24 cellular contexts compared by ENCODE assay signal in genomic region chr13:70795484-70795883, GRCh38.
DNase-seq lines count a peak whose midpoint lies in the region; ATAC-seq and TF ChIP-seq lines count a peak whose summit lies in the region.
"Had no signal": no experiment of that assay in that cellular context is flagged by ENCODE, and none has a peak within 500 bp of the region (broad histone marks: within the 10 kb centered on the region; RNA-seq: fewer than 3 reads in every experiment).

No MANE protein-coding gene starts in this region.

- H3K36me3 ChIP-seq in BE2C: no peaks in the 10 kb centered on the region
- H3K36me3 ChIP-seq in HEK293 (ENCODE audit: control insufficient read depth in 2 of 2, insufficient read depth in 1 of 2, low read length in 2 of 2): no peaks in the 10 kb centered on the region
- H3K36me3 ChIP-seq in PC-3 (ENCODE audit: low read depth, low read length): no peaks in the 10 kb centered on the region
- no peaks in the 10 kb centered on the region for H3K36me3 ChIP-seq in mucosa of descending colon (ENCODE audit: low read depth)
- no peaks in the 10 kb centered on the region for H3K36me3 ChIP-seq in GM23248 (ENCODE audit: low read depth)
- H3K36me3 ChIP-seq: Peyer's patch, SJCRH30, thoracic aorta had no signal

- 2% methylated on average over 3 of the region's 3 CpGs for WGBS in GM23248 (ENCODE audit: low coverage in 1 of 2, low lambda C conversion rate in 2 of 2, missing lambda C conversion rate in 2 of 2), 2 experiments

- H3F3A ChIP-seq in PC-3 (ENCODE audit: low read length, unreplicated experiment) (no peaks in the 10 kb centered on the region), GM23248 (ENCODE audit: insufficient read depth) (no peaks in the 10 kb centered on the region)

- H3K27me3 ChIP-seq in BE2C (no peaks in the 10 kb centered on the region), PC-3 (ENCODE audit: low read length) (no peaks in the 10 kb centered on the region), GM23248 (replicated peaks; ENCODE audit: insufficient read depth) (no peaks in the 10 kb centered on the region)
- H3K27me3 ChIP-seq: Peyer's patch, SJCRH30 had no signal

- DNase-seq in BE2C (no peak), PC-3 (peak; percentile 5), fibroblast of gingiva (ENCODE audit: low read depth) (peak; percentile 9), NCI-H510A treated with DMSO at 0.1 percent for 48 hours (lab: John Stamatoyannopoulos, UW) (no peak), mucosa of descending colon (no peak), GM23248 (no peak)
- no peak for DNase-seq in stimulated activated CD4-positive, alpha-beta T cell treated with anti-CD3 and anti-CD28 coated beads, Interleukin-12 subunit alpha, Interleukin-12 subunit beta, amount 100 ng/mL, for 4 hours
- DNase-seq: activated CD4-positive, alpha-beta T cell treated with anti-CD3 and anti-CD28 coated beads, Interleukin-2, amount 50 U/mL, for 4 hours; activated CD8-positive, alpha-beta memory T cell treated with anti-CD3 and anti-CD28 coated beads, Interleukin-2, amount 50 U/mL, for 48 hours; effector CD8-positive, alpha-beta T cell; GOT3; NCI-H1694; NCI-H774; nucleus accumbens; Peyer's patch; SJCRH30; small intestine; stimulated activated CD4-positive, alpha-beta T cell treated with anti-CD3 and anti-CD28 coated beads, Interleukin-2, amount 100 ng/mL, for 48 hours; stimulated activated naive CD4-positive, alpha-beta T cell; T-helper 2 cell had no signal

- in situ Hi-C loops in GM23248 (cut with MboI): no loop called here

- no peak overlapping the region for H3K4me3 ChIP-seq in BE2C (ENCODE audit: low read depth, low read length)
- no peak overlapping the region for H3K4me3 ChIP-seq in HEK293 (ENCODE audit: low read depth, low read length)
- no peak overlapping the region for H3K4me3 ChIP-seq in PC-3 (ENCODE audit: low read length)
- no peak overlapping the region for H3K4me3 ChIP-seq in mucosa of descending colon
- no peak overlapping the region for H3K4me3 ChIP-seq in GM23248
- H3K4me3 ChIP-seq: Peyer's patch, SJCRH30, thoracic aorta had no signal

- peak; percentile 46 for TF ChIP-seq CTCF in BE2C (IDR thresholded peaks at IDR 0.05; ENCODE audit: low read depth, low read length)
- TF ChIP-seq CTCF in HEK293 (tag by site-specific recombination; IDR thresholded peaks at IDR 0.05): no peak
- TF ChIP-seq CTCF in PC-3 (conservative IDR thresholded peaks at IDR 0.05; ENCODE audit: low read depth, low read length): peak; percentile 41; the same call in 1 of the 2 replicates
- TF ChIP-seq CTCF in mucosa of descending colon (IDR thresholded peaks at IDR 0.05): no peak

- H4K20me1 ChIP-seq in PC-3 (ENCODE audit: low read length): no peaks in the 10 kb centered on the region
- no peaks in the 10 kb centered on the region for H4K20me1 ChIP-seq in GM23248 (ENCODE audit: insufficient read depth)

- H3K9ac ChIP-seq in PC-3 (ENCODE audit: low read length) (no peak overlapping the region), GM23248 (no peak overlapping the region)

- POLR2A ChIA-PET in HEK293 (lab: Yijun Ruan, JAX) (no interaction called here), PC-3 (lab: Charles Lee; ENCODE audit: unreplicated experiment) (no interaction called here)

- no peaks in the 10 kb centered on the region for H3K9me3 ChIP-seq in BE2C
- no peaks in the 10 kb centered on the region for H3K9me3 ChIP-seq in HEK293 (ENCODE audit: control insufficient read depth, insufficient read depth, low read depth, low read length)
- no peaks in the 10 kb centered on the region for H3K9me3 ChIP-seq in PC-3 (ENCODE audit: low read length)
- no peaks in the 10 kb centered on the region for H3K9me3 ChIP-seq in mucosa of descending colon
- no peaks in the 10 kb centered on the region for H3K9me3 ChIP-seq in GM23248 (ENCODE audit: low read depth)
- H3K9me3 ChIP-seq: Peyer's patch, SJCRH30, thoracic aorta had no signal

- no peak for ATAC-seq in PC-3
- ATAC-seq in mucosa of descending colon: no peak
- ATAC-seq: esophagus mucosa, WTC11 had no signal

- H3K27ac ChIP-seq in HEK293 (ENCODE audit: extremely low read depth, low read depth, low read length) (no peak overlapping the region), PC-3 (ENCODE audit: low read length) (no peak overlapping the region), GM23248 (no peak overlapping the region)
- H3K27ac ChIP-seq: Peyer's patch, SJCRH30, thoracic aorta had no signal

- H3K79me2 ChIP-seq in PC-3 (ENCODE audit: low read length) (no peaks in the 10 kb centered on the region), GM23248 (ENCODE audit: insufficient read depth) (no peaks in the 10 kb centered on the region)

- H3K4me2 ChIP-seq in PC-3 (ENCODE audit: low read length) (no peak overlapping the region), GM23248 (ENCODE audit: unreplicated experiment) (no peak overlapping the region)

- intact Hi-C loops in PC-3 (cut with micrococcal nuclease) (no loop called here), mucosa of descending colon (cut with DNase I, micrococcal nuclease) (no loop called here)

- CTCF ChIA-PET in HEK293 (lab: Yijun Ruan, JAX): no interaction called here
- CTCF ChIA-PET in PC-3 (lab: Charles Lee): interaction anchor here (0.6 to 0.7 kb wide), 2 partner anchors 168 to 1186 kb away, joined by 3 to 9 read pairs; no protein-coding TSS in a partner anchor

- no TSS peak for BruUV-seq in PC-3 (replicated peaks; lab: Mats Ljungman, UMichigan)

- H2AFZ ChIP-seq in PC-3 (ENCODE audit: low read length): no peak overlapping the region
- H2AFZ ChIP-seq in GM23248: no peak overlapping the region

- H3K4me1 ChIP-seq in BE2C (no peaks in the 10 kb centered on the region; the same call in 1 of the 2 replicates), HEK293 (ENCODE audit: control insufficient read depth, insufficient read depth, low read length) (no peaks in the 10 kb centered on the region), PC-3 (ENCODE audit: insufficient read depth, low read length) (no peaks in the 10 kb centered on the region), mucosa of descending colon (ENCODE audit: low read depth) (no peaks in the 10 kb centered on the region), GM23248 (ENCODE audit: insufficient read depth) (no peaks in the 10 kb centered on the region)
- H3K4me1 ChIP-seq: Peyer's patch had no signal

- H3K9me2 ChIP-seq in PC-3 (replicated peaks; ENCODE audit: low read length) (no peaks in the 10 kb centered on the region), GM23248 (ENCODE audit: insufficient read depth) (no peaks in the 10 kb centered on the region)

TF ChIP-seq in HEK293, 187 proteins besides CTCF, POLR2A, EP300 and RAD21:
- TF ChIP-seq ZNF596 (tag by site-specific recombination; IDR thresholded peaks at IDR 0.05): peak; percentile 66; the same call in 1 of the 2 replicates
- no peak for TF ChIP-seq GFI1B (tag by site-specific recombination; IDR thresholded peaks at IDR 0.05)
TF ChIP-seq in HEK293: peak in this region for 1.

Comparison
In these comparisons a context has a peak if more than half of its experiments do, and no peak if none do; other contexts are left out.
1. DNase-seq: peak in PC-3 (single experiment) and fibroblast of gingiva (single experiment); none in BE2C (single experiment), NCI-H510A treated with DMSO at 0.1 percent for 48 hours (single experiment), mucosa of descending colon (0 of 3), GM23248 (single experiment) and stimulated activated CD4-positive, alpha-beta T cell treated with anti-CD3 and anti-CD28 coated beads, Interleukin-12 subunit alpha, Interleukin-12 subunit beta, amount 100 ng/mL, for 4 hours (single experiment).
2. CTCF ChIP-seq: peak in BE2C (single experiment) and PC-3 (single experiment); none in HEK293 (single experiment) and mucosa of descending colon (single experiment).